Comparison of ENCODE assay signal across 19 cellular contexts in genomic region chr16:11570796-11571195, GRCh38. TPM values are rescaled to one million over a fixed set of nuclear protein-coding genes. Genes with fewer than 3 reads are reported as not detected.
DNase-seq lines count a peak whose midpoint lies in the region; ATAC-seq and TF ChIP-seq lines count a peak whose summit lies in the region.
"Had no signal": no experiment of that assay in that cellular context is flagged by ENCODE, and none has a peak within 500 bp of the region (broad histone marks: within the 10 kb centered on the region; RNA-seq: fewer than 3 reads in every experiment).

No MANE protein-coding gene starts in this region.

- no peak overlapping the region for H3K4me3 Mint-ChIP-seq in activated CD4-positive, alpha-beta memory T cell treated with anti-CD3 and anti-CD28 coated beads for 36 hours
- H3K4me3 Mint-ChIP-seq in activated CD4-positive, alpha-beta memory T cell treated with anti-CD3 and anti-CD28 coated beads, Interleukin-2, amount 10 ng/mL, durations not matched to agents 7 days and 5 days: no peak overlapping the region
- H3K4me3 Mint-ChIP-seq in activated CD8-positive, alpha-beta T cell treated with anti-CD3 and anti-CD28 coated beads, Interleukin-2, amount 10 ng/mL, durations not matched to agents 7 days and 5 days: no peak overlapping the region
- H3K4me3 Mint-ChIP-seq in naive thymus-derived CD8-positive, alpha-beta T cell: peak overlapping the region in 8 of 10 donors; percentile 18 to 67 (median 48)
- no peak overlapping the region for H3K4me3 Mint-ChIP-seq in endodermal cell

- no peaks in the 10 kb centered on the region for H3K9me3 ChIP-seq in BLaER1
- no peaks in the 10 kb centered on the region for H3K9me3 ChIP-seq in endodermal cell (ENCODE audit: control insufficient read depth, low read length)
- H3K9me3 ChIP-seq: colonic mucosa, left lung, suprapubic skin had no signal

- POLR2A ChIA-PET in activated CD4-positive, alpha-beta memory T cell treated with anti-CD3 and anti-CD28 coated beads for 36 hours (lab: Charles Lee): interaction anchor here (1.2 kb wide), 1 partner anchor 11 kb away, joined by 3 read pairs; no protein-coding TSS in a partner anchor
- POLR2A ChIA-PET in activated CD4-positive, alpha-beta memory T cell treated with anti-CD3 and anti-CD28 coated beads, Interleukin-2, amount 10 ng/mL, durations not matched to agents 7 days and 5 days (lab: Charles Lee): interaction anchor here (1.3 kb wide), 1 partner anchor 10 kb away, joined by 5 read pairs; no protein-coding TSS in a partner anchor
- POLR2A ChIA-PET in activated CD8-positive, alpha-beta T cell treated with anti-CD3 and anti-CD28 coated beads, Interleukin-2, amount 10 ng/mL, durations not matched to agents 7 days and 5 days (lab: Charles Lee): interaction anchor here (1.1 to 1.2 kb wide), 2 partner anchors 10 to 17 kb away, joined by 3 read pairs; no protein-coding TSS in a partner anchor
- POLR2A ChIA-PET in naive thymus-derived CD8-positive, alpha-beta T cell (lab: Charles Lee): interaction anchor here (0.6 to 1.5 kb wide), 4 partner anchors 8 to 72 kb away, joined by 3 to 4 read pairs (median 3); no protein-coding TSS in a partner anchor

- CTCF ChIA-PET in activated CD4-positive, alpha-beta memory T cell treated with anti-CD3 and anti-CD28 coated beads for 36 hours (lab: Charles Lee): interaction anchor here (0.9 to 1.0 kb wide), 2 partner anchors 39 to 71 kb away, joined by 3 to 4 read pairs; no protein-coding TSS in a partner anchor
- CTCF ChIA-PET in activated CD4-positive, alpha-beta memory T cell treated with anti-CD3 and anti-CD28 coated beads, Interleukin-2, amount 10 ng/mL, durations not matched to agents 7 days and 5 days (lab: Charles Lee): no interaction called here
- CTCF ChIA-PET in activated CD8-positive, alpha-beta T cell treated with anti-CD3 and anti-CD28 coated beads, Interleukin-2, amount 10 ng/mL, durations not matched to agents 7 days and 5 days (lab: Charles Lee): interaction anchor here (1.0 to 2.4 kb wide), 2 partner anchors 39 to 175 kb away, joined by 3 to 6 read pairs; no protein-coding TSS in a partner anchor

- H3K4me3 ChIP-seq in BLaER1: no peak overlapping the region
- H3K4me3 ChIP-seq in endodermal cell (ENCODE audit: low read length): no peak overlapping the region
- H3K4me3 ChIP-seq: colonic mucosa, GM12878, left lung, suprapubic skin had no signal

- peaks cover 27% of the 10 kb centered on the region for H3K36me3 Mint-ChIP-seq in activated CD4-positive, alpha-beta memory T cell treated with anti-CD3 and anti-CD28 coated beads for 36 hours
- peaks cover 51% of the 10 kb centered on the region for H3K36me3 Mint-ChIP-seq in activated CD4-positive, alpha-beta memory T cell treated with anti-CD3 and anti-CD28 coated beads, Interleukin-2, amount 10 ng/mL, durations not matched to agents 7 days and 5 days (ENCODE audit: low read depth)
- peaks cover 52% of the 10 kb centered on the region for H3K36me3 Mint-ChIP-seq in activated CD8-positive, alpha-beta T cell treated with anti-CD3 and anti-CD28 coated beads, Interleukin-2, amount 10 ng/mL, durations not matched to agents 7 days and 5 days (ENCODE audit: low read depth)
- peaks cover 5 to 65% (median 20%) of the 10 kb centered on the region in 3 donors for H3K36me3 Mint-ChIP-seq in naive thymus-derived CD8-positive, alpha-beta T cell
- H3K36me3 Mint-ChIP-seq in endodermal cell (ENCODE audit: low read depth): peaks cover 6% of the 10 kb centered on the region

- H3K27ac Mint-ChIP-seq in activated CD4-positive, alpha-beta memory T cell treated with anti-CD3 and anti-CD28 coated beads for 36 hours: peak overlapping the region; percentile 46
- H3K27ac Mint-ChIP-seq in activated CD4-positive, alpha-beta memory T cell treated with anti-CD3 and anti-CD28 coated beads, Interleukin-2, amount 10 ng/mL, durations not matched to agents 7 days and 5 days: no peak overlapping the region
- peak overlapping the region; percentile 55 for H3K27ac Mint-ChIP-seq in activated CD8-positive, alpha-beta T cell treated with anti-CD3 and anti-CD28 coated beads, Interleukin-2, amount 10 ng/mL, durations not matched to agents 7 days and 5 days
- peak overlapping the region; percentile 94 to 99 (median 98) for H3K27ac Mint-ChIP-seq in naive thymus-derived CD8-positive, alpha-beta T cell
- H3K27ac Mint-ChIP-seq in endodermal cell: no peak overlapping the region
- H3K27ac Mint-ChIP-seq: activated T-helper 2 cell treated with anti-CD3 and anti-CD28 coated beads, Interferon-gamma antibody, Interleukin-2, Interleukin-4, amounts not matched to agents 10 μg/mL and 5 μg/mL and 100 μg/mL, durations not matched to agents 14 hours and 24 hours and 36 hours had no signal

- H3K4me1 ChIP-seq in BLaER1 (peaks cover 53% of the 10 kb centered on the region), endodermal cell (ENCODE audit: control insufficient read depth, insufficient read depth, low read length) (no peaks in the 10 kb centered on the region)
- H3K4me1 ChIP-seq: colonic mucosa had no signal

- H3K27ac ChIP-seq in BLaER1: no peak overlapping the region
- no peak overlapping the region for H3K27ac ChIP-seq in endodermal cell (ENCODE audit: low read depth, low read length)
- H3K27ac ChIP-seq: colonic mucosa, suprapubic skin had no signal

- no peaks in the 10 kb centered on the region for H3K27me3 Mint-ChIP-seq in activated CD4-positive, alpha-beta memory T cell treated with anti-CD3 and anti-CD28 coated beads for 36 hours
- no peaks in the 10 kb centered on the region for H3K27me3 Mint-ChIP-seq in activated CD4-positive, alpha-beta memory T cell treated with anti-CD3 and anti-CD28 coated beads, Interleukin-2, amount 10 ng/mL, durations not matched to agents 7 days and 5 days
- H3K27me3 Mint-ChIP-seq in activated CD8-positive, alpha-beta T cell treated with anti-CD3 and anti-CD28 coated beads, Interleukin-2, amount 10 ng/mL, durations not matched to agents 7 days and 5 days (ENCODE audit: low read depth): no peaks in the 10 kb centered on the region
- no peaks in the 10 kb centered on the region for H3K27me3 Mint-ChIP-seq in naive thymus-derived CD8-positive, alpha-beta T cell
- H3K27me3 Mint-ChIP-seq in endodermal cell (ENCODE audit: insufficient read depth): no peaks in the 10 kb centered on the region

- H3K9me3 Mint-ChIP-seq in activated CD4-positive, alpha-beta memory T cell treated with anti-CD3 and anti-CD28 coated beads for 36 hours: no peaks in the 10 kb centered on the region
- H3K9me3 Mint-ChIP-seq in activated CD4-positive, alpha-beta memory T cell treated with anti-CD3 and anti-CD28 coated beads, Interleukin-2, amount 10 ng/mL, durations not matched to agents 7 days and 5 days: no peaks in the 10 kb centered on the region
- H3K9me3 Mint-ChIP-seq in activated CD8-positive, alpha-beta T cell treated with anti-CD3 and anti-CD28 coated beads, Interleukin-2, amount 10 ng/mL, durations not matched to agents 7 days and 5 days (ENCODE audit: insufficient read depth): no peaks in the 10 kb centered on the region
- H3K9me3 Mint-ChIP-seq in naive thymus-derived CD8-positive, alpha-beta T cell: no peaks in the 10 kb centered on the region
- H3K9me3 Mint-ChIP-seq in endodermal cell: peaks cover 3% of the 10 kb centered on the region
- H3K9me3 Mint-ChIP-seq: activated T-helper 2 cell treated with anti-CD3 and anti-CD28 coated beads, Interferon-gamma antibody, Interleukin-2, Interleukin-4, amounts not matched to agents 10 μg/mL and 5 μg/mL and 100 μg/mL, durations not matched to agents 14 hours and 24 hours and 36 hours had no signal

- H3K4me2 ChIP-seq in BLaER1: peak overlapping the region; percentile 72

- H3K9ac ChIP-seq in BLaER1 (0 out of 2 replicates have a peak overlapping the region, but pooled peaks have one; percentile 1), endodermal cell (ENCODE audit: extremely low read depth, low read length, poor library complexity, severe bottlenecking) (no peak overlapping the region)

- 91 to 93% methylated on average over 5 of the region's 5 CpGs for WGBS in endodermal cell (ENCODE audit: insufficient coverage in 1 of 2, insufficient read length in 1 of 2), 2 experiments

- H3K27me3 ChIP-seq in BLaER1: no peaks in the 10 kb centered on the region
- H3K27me3 ChIP-seq in endodermal cell (ENCODE audit: control insufficient read depth, insufficient read depth, low read length, poor library complexity, severe bottlenecking): no peaks in the 10 kb centered on the region
- H3K27me3 ChIP-seq: colonic mucosa, left lung, suprapubic skin had no signal

- TF ChIP-seq CTCF in endodermal cell (conservative IDR thresholded peaks at IDR 0.05): no peak

- H3K4me1 Mint-ChIP-seq in activated CD4-positive, alpha-beta memory T cell treated with anti-CD3 and anti-CD28 coated beads for 36 hours (ENCODE audit: low read depth): peaks cover 59% of the 10 kb centered on the region
- H3K4me1 Mint-ChIP-seq in activated CD4-positive, alpha-beta memory T cell treated with anti-CD3 and anti-CD28 coated beads, Interleukin-2, amount 10 ng/mL, durations not matched to agents 7 days and 5 days: peaks cover 54% of the 10 kb centered on the region
- H3K4me1 Mint-ChIP-seq in activated CD8-positive, alpha-beta T cell treated with anti-CD3 and anti-CD28 coated beads, Interleukin-2, amount 10 ng/mL, durations not matched to agents 7 days and 5 days (ENCODE audit: low read depth): peaks cover 61% of the 10 kb centered on the region
- H3K4me1 Mint-ChIP-seq in naive thymus-derived CD8-positive, alpha-beta T cell: peaks cover 44 to 92% (median 89%) of the 10 kb centered on the region in 4 donors
- H3K4me1 Mint-ChIP-seq in endodermal cell: no peaks in the 10 kb centered on the region

- intact Hi-C loops in activated CD4-positive, alpha-beta memory T cell treated with anti-CD3 and anti-CD28 coated beads for 36 hours (cut with micrococcal nuclease): no loop called here

- no peak for DNase-seq in activated CD4-positive, alpha-beta memory T cell treated with anti-CD3 and anti-CD28 coated beads for 36 hours
- DNase-seq in activated CD4-positive, alpha-beta memory T cell treated with anti-CD3 and anti-CD28 coated beads, Interleukin-2, amount 10 ng/mL, durations not matched to agents 7 days and 5 days: no peak
- no peak for DNase-seq in activated CD8-positive, alpha-beta T cell treated with anti-CD3 and anti-CD28 coated beads, Interleukin-2, amount 10 ng/mL, durations not matched to agents 7 days and 5 days
- DNase-seq in naive thymus-derived CD8-positive, alpha-beta T cell: no peak
- DNase-seq in amniotic stem cell (lab: John Stamatoyannopoulos, UW): no peak
- DNase-seq in endodermal cell: no peak
- DNase-seq: colonic mucosa, DMS53, NCI-H1436 treated with DMSO at 0.1 percent for 48 hours, NCI-H526, occipital lobe had no signal

- H3K36me3 ChIP-seq in BLaER1 (no peaks in the 10 kb centered on the region), endodermal cell (ENCODE audit: control insufficient read depth, insufficient read depth, low read length) (no peaks in the 10 kb centered on the region)
- H3K36me3 ChIP-seq: colonic mucosa, suprapubic skin had no signal

- H4K20me1 ChIP-seq in BLaER1: peaks cover 98% of the 10 kb centered on the region

- no peak for ATAC-seq in activated CD8-positive, alpha-beta T cell treated with anti-CD3 and anti-CD28 coated beads, Interleukin-2, amount 10 ng/mL, durations not matched to agents 7 days and 5 days
- ATAC-seq in naive thymus-derived CD8-positive, alpha-beta T cell: no peak
- ATAC-seq in GM21423 (IDR thresholded peaks at IDR 0.05; ENCODE audit: unreplicated experiment): no peak
- ATAC-seq: activated CD4-positive, CD25-positive, alpha-beta regulatory T cell treated with anti-CD3 and anti-CD28 coated beads, Interleukin-2, amount 50 U/mL, for 24 hours; GM12878; left lung; SK-N-SH treated with all-trans-retinoic acid at 6 μM for 48 hours had no signal

RNA-seq across cellular contexts. Expression of gene LITAF, which starts 15.9 kb away (rescaled TPM):
- 100 to 1,000 TPM; 130 to 134 TPM for total RNA-seq in activated CD4-positive, alpha-beta memory T cell treated with anti-CD3 and anti-CD28 coated beads for 36 hours
- 100 to 1,000 TPM; 149 to 157 TPM for total RNA-seq in activated CD4-positive, alpha-beta memory T cell treated with anti-CD3 and anti-CD28 coated beads, Interleukin-2, amount 10 ng/mL, durations not matched to agents 7 days and 5 days
- total RNA-seq in activated CD8-positive, alpha-beta T cell treated with anti-CD3 and anti-CD28 coated beads, Interleukin-2, amount 10 ng/mL, durations not matched to agents 7 days and 5 days: 10 to 100 TPM; 79.4 to 80.5 TPM
- total RNA-seq in naive thymus-derived CD8-positive, alpha-beta T cell: 100 to 1,000 TPM; 169 to 176 TPM
- polyA plus RNA-seq in naive thymus-derived CD8-positive, alpha-beta T cell: 100 to 1,000 TPM; 553 to 770 (median 597) TPM
- 10 to 100 TPM; 36.6 to 62.9 TPM for total RNA-seq in endodermal cell
- 85.2 TPM for polyA plus RNA-seq in endodermal cell (2013, experiment 1 of 2)
- 71.3 TPM for polyA plus RNA-seq in endodermal cell (2013, experiment 2 of 2)

Comparison
In these comparisons a context has a peak if more than half of its experiments do, and no peak if none do; other contexts are left out.
1. H3K27ac Mint-ChIP-seq: peak in activated CD4-positive, alpha-beta memory T cell treated with anti-CD3 and anti-CD28 coated beads for 36 hours (single experiment), activated CD8-positive, alpha-beta T cell treated with anti-CD3 and anti-CD28 coated beads, Interleukin-2, amount 10 ng/mL, durations not matched to agents 7 days and 5 days (single experiment) and naive thymus-derived CD8-positive, alpha-beta T cell (10 of 10); none in activated CD4-positive, alpha-beta memory T cell treated with anti-CD3 and anti-CD28 coated beads, Interleukin-2, amount 10 ng/mL, durations not matched to agents 7 days and 5 days (single experiment) and endodermal cell (single experiment).
2. H3K4me3 Mint-ChIP-seq: peak in naive thymus-derived CD8-positive, alpha-beta T cell (8 of 10); none in activated CD4-positive, alpha-beta memory T cell treated with anti-CD3 and anti-CD28 coated beads for 36 hours (single experiment), activated CD4-positive, alpha-beta memory T cell treated with anti-CD3 and anti-CD28 coated beads, Interleukin-2, amount 10 ng/mL, durations not matched to agents 7 days and 5 days (single experiment), activated CD8-positive, alpha-beta T cell treated with anti-CD3 and anti-CD28 coated beads, Interleukin-2, amount 10 ng/mL, durations not matched to agents 7 days and 5 days (single experiment) and endodermal cell (single experiment).